In the genomic region with DNA sequence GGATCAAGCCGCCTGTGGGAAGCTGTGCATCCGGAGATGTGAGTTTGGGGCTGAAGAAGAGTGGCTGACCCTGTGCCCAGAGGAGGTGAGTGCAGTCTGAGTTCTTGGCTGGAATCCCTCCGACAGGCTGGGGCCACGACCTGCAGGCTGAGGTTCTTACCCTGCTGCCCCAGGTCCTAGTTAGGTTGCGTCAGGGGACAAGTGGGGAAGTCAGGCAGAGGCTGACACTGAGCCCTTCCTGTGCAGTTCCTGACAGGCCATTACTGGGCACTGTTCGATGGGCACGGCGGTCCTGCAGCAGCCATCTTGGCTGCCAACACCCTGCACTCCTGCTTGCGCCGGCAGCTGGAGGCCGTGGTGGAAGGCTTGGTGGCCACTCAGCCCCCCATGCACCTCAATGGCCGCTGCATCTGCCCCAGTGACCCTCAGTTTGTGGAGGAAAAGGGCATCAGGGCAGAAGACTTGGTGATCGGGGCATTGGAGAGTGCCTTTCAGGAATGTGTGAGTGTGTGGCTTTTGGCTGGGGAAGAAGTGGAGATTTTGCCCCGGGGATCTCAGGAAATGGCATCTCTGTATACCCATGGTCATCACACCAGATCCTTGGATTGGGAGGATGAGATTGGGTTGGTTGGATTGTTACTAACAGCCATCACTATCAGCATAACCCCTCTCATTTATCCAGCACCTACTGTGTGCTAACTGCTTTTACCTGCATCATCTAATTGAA, we compare ENCODE assay signal across 9 cellular contexts. TPM values are rescaled to one million over a fixed set of nuclear protein-coding genes. Genes with fewer than 3 reads are reported as not detected.
A peak's percentile ranks its signal among the peaks of the same experiment; 100 is the strongest.
DNase-seq lines count a peak whose midpoint lies in the region; ATAC-seq, FAIRE-seq and TF ChIP-seq lines count a peak whose summit lies in the region.
"Had no signal": no experiment of that assay in that cellular context is flagged by ENCODE, and none has a peak within 500 bp of the region (broad histone marks: within the 10 kb centered on the region; RNA-seq: fewer than 3 reads in every experiment).

No MANE protein-coding gene starts in this region.

- no TSS peak for BruUV-seq in Panc1 (replicated peaks; lab: Mats Ljungman, UMichigan)

- peaks cover 85% of the 10 kb centered on the region for H3K4me1 ChIP-seq in CD4-positive, alpha-beta memory T cell (ENCODE audit: insufficient read depth, low read length)
- H3K4me1 ChIP-seq in Panc1 (ENCODE audit: control insufficient read depth, insufficient read depth, low read length) (no peaks in the 10 kb centered on the region; the same call in none of the 2 replicates), H1 (replicated peaks in 1 of 4; ENCODE audit: control insufficient read depth in 3 of 4, insufficient read depth in 4 of 4, low read length in 3 of 4) (peaks cover 0 to 13% (median 10%) of the 10 kb centered on the region in 4 experiments; a peak in 6 of 7 replicates), pancreas (peaks cover 0 to 3% (median 0%) of the 10 kb centered on the region in 3 donors), SJCRH30 (no peaks in the 10 kb centered on the region)

- no peak overlapping the region for H2BK5ac ChIP-seq in H1 (ENCODE audit: low read depth, low read length)

- POLR2A ChIA-PET in CD4-positive, alpha-beta memory T cell (lab: Charles Lee; ENCODE audit: partially characterized antibody), result interaction anchor here (0.7 to 38.1 kb wide), 10 partner anchors 8 to 191 kb away, joined by 3 to 1950 read pairs (median 14); a partner anchor contains a TSS
- POLR2A ChIA-PET in Panc1 (lab: Charles Lee), result interaction anchor here (0.5 kb wide), 1 partner anchor 27 kb away, joined by 3 read pairs; no protein-coding TSS in a partner anchor
- POLR2A ChIA-PET in H1 (lab: Charles Lee; ENCODE audit: partially characterized antibody), result interaction anchor here (1.0 to 3.6 kb wide), 7 partner anchors 9 to 35 kb away, joined by 3 to 27 read pairs (median 5); no protein-coding TSS in a partner anchor

- TF ChIP-seq EP300 in H1 (IDR thresholded peaks at IDR 0.05; ENCODE audit: borderline replicate concordance in 1 of 2, low read depth in 2 of 2, low read length in 2 of 2), result no peak

- H3K9ac ChIP-seq in H1 (replicated peaks in 1 of 4; ENCODE audit: extremely low read depth in 1 of 4, low read depth in 3 of 4, low read length in 3 of 4), result no peak overlapping the region

- H4K8ac ChIP-seq in H1 (ENCODE audit: extremely low read depth, insufficient read depth, low read length), result no peak overlapping the region

- no peaks in the 10 kb centered on the region for H3K27me3 Mint-ChIP-seq in CD4-positive, alpha-beta memory T cell

- H2BK120ac ChIP-seq in H1 (replicated peaks; ENCODE audit: low read depth, low read length), result no peak overlapping the region

- no peak overlapping the region for H3K56ac ChIP-seq in H1 (replicated peaks; ENCODE audit: insufficient read length, low read depth, low read length)

- in situ Hi-C loops in Panc1 (cut with HindIII; ENCODE audit: low pct_unique_long_range_greater_than_20kb, low sequenced_read_pairs), result no loop called here

- intact Hi-C loops in CD4-positive, alpha-beta memory T cell (cut with micrococcal nuclease), result no loop called here
- intact Hi-C loops in Panc1 (cut with micrococcal nuclease; ENCODE audit: unreplicated experiment), result no loop called here
- intact Hi-C loops in pancreas (cut with DNase I), result no loop called here

- H2AFZ ChIP-seq in H1 (ENCODE audit: low read length), result no peak overlapping the region

- no peak overlapping the region for H3K14ac ChIP-seq in H1 (ENCODE audit: insufficient read length)

- no peaks in the 10 kb centered on the region for H3K9me3 Mint-ChIP-seq in CD4-positive, alpha-beta memory T cell

- peak overlapping the region; percentile 88 to 95 for H3K4me3 ChIP-seq in CD4-positive, alpha-beta memory T cell (ENCODE audit: low read length in 2 of 2)
- H3K4me3 ChIP-seq in Panc1 (ENCODE audit: low read depth in 2 of 2, low read length in 2 of 2), result peak overlapping the region; percentile 52 to 65; a peak in 3 of 4 replicates
- H3K4me3 ChIP-seq in H1 (ENCODE audit: extremely low read depth in 1 of 4, insufficient read depth in 2 of 4, low read depth in 3 of 4, low read length in 4 of 4), result 0 out of 8 replicates have a peak overlapping the region, but pooled peaks of 1 of the 4 experiments have one; percentile 58
- H3K4me3 ChIP-seq in pancreas, result peak overlapping the region in 1 of 4 donors; percentile 59
- no peak overlapping the region for H3K4me3 ChIP-seq in SJCRH30

- H3K23me2 ChIP-seq in H1 (ENCODE audit: low read depth, low read length), result peaks cover 10% of the 10 kb centered on the region

- no peak overlapping the region for H2BK15ac ChIP-seq in H1 (ENCODE audit: low read length)

- H2AK5ac ChIP-seq in H1 (ENCODE audit: low read depth, low read length), result no peak overlapping the region

- H4K5ac ChIP-seq in H1 (ENCODE audit: insufficient read length, low read depth, low read length), result no peak overlapping the region

- no peak overlapping the region for H3K4ac ChIP-seq in H1 (replicated peaks; ENCODE audit: insufficient read length, low read depth, low read length)

- TF ChIP-seq POLR2A in H1 (IDR thresholded peaks at IDR 0.05; ENCODE audit: control extremely low read depth in 1 of 2, low read depth in 2 of 2, low read length in 2 of 2), result no peak

- H3K79me1 ChIP-seq in H1 (ENCODE audit: low read depth, low read length), result no peaks in the 10 kb centered on the region

- no peak overlapping the region for H3K18ac ChIP-seq in H1 (ENCODE audit: extremely low read depth, low read length)

- no peak overlapping the region for H2BK20ac ChIP-seq in H1 (ENCODE audit: low read length)

- 88% methylated on average over 14 of the region's 14 CpGs; no CpG with 5 or more reads in 1 of the 2 experiments for WGBS in H1 (ENCODE audit: extremely low coverage in 1 of 2, insufficient coverage in 1 of 2, insufficient read length in 1 of 2, insufficient replicate concordance in 2 of 2, low coverage in 1 of 2, low lambda C conversion rate in 2 of 2, missing lambda C conversion rate in 1 of 2), 2 experiments
- WGBS in pancreas, 2 donors, result 89 to 91% methylated on average over 14 of the region's 14 CpGs

- CTCF ChIA-PET in CD4-positive, alpha-beta memory T cell (lab: Charles Lee; ENCODE audit: partially characterized antibody), result interaction anchor here (0.7 to 31.1 kb wide), 4 partner anchors 13 to 92 kb away, joined by 3 to 684 read pairs (median 12); a partner anchor contains a TSS
- CTCF ChIA-PET in Panc1 (lab: Charles Lee), result no interaction called here
- CTCF ChIA-PET in H1 (lab: Charles Lee; ENCODE audit: partially characterized antibody), result interaction anchor here (1.0 to 17.7 kb wide), 10 partner anchors 11 to 138 kb away, joined by 3 to 126 read pairs (median 7); a partner anchor contains a TSS

- H4K20me1 ChIP-seq in H1 (replicated peaks in 1 of 2; ENCODE audit: control insufficient read depth in 1 of 2, insufficient read depth in 2 of 2, low read length in 2 of 2), result peaks cover 5 to 14% of the 10 kb centered on the region in 2 experiments

- peaks cover 50 to 87% (median 68%) of the 10 kb centered on the region in 4 donors for H3K4me1 Mint-ChIP-seq in CD4-positive, alpha-beta memory T cell

- TF ChIP-seq CTCF in Panc1 (IDR thresholded peaks at IDR 0.05), result no peak
- no peak for TF ChIP-seq CTCF in H1 (IDR thresholded peaks at IDR 0.05; ENCODE audit: control extremely low read depth in 1 of 3, insufficient read depth in 1 of 3, low read depth in 1 of 3, low read length in 3 of 3)
- no peak for TF ChIP-seq CTCF in pancreas (IDR thresholded peaks at IDR 0.05)

- H3K27me3 ChIP-seq in CD4-positive, alpha-beta memory T cell (ENCODE audit: insufficient read depth, low read length), result no peaks in the 10 kb centered on the region
- H3K27me3 ChIP-seq in Panc1 (ENCODE audit: control insufficient read depth, insufficient read depth, low read length) (no peaks in the 10 kb centered on the region), H1 (replicated peaks in 1 of 4; ENCODE audit: control insufficient read depth in 3 of 4, extremely low read depth in 1 of 4, insufficient read depth in 3 of 4, low read length in 3 of 4) (peaks cover 6 to 37% (median 23%) of the 10 kb centered on the region in 4 experiments; a peak in 6 of 7 replicates), pancreas (no peaks in the 10 kb centered on the region), SJCRH30 (no peaks in the 10 kb centered on the region)

- FAIRE-seq in H1 (lab: Jason Lieb, UNC), result no peak
- FAIRE-seq in pancreas (lab: Jason Lieb, UNC), result no peak

- peak overlapping the region; percentile 82 to 94 (median 90) for H3K4me3 Mint-ChIP-seq in CD4-positive, alpha-beta memory T cell

- no peak for TF ChIP-seq RAD21 in H1 (IDR thresholded peaks at IDR 0.05 in 1 of 2, conservative IDR thresholded peaks at IDR 0.05 in 1 of 2; ENCODE audit: low read depth in 2 of 2, low read length in 2 of 2)

- peak in 2 of 5 donors; percentile 12 to 22 for DNase-seq in CD4-positive, alpha-beta memory T cell
- DNase-seq in Panc1 (ENCODE audit: low read depth, low spot score) (no peak), H1 (ENCODE audit: low read depth in 1 of 2, low spot score in 2 of 2) (no peak), pancreas (peak in 1 of 6 donors; percentile 33), OCI-M2 (lab: John Stamatoyannopoulos, UW; ENCODE audit: unreplicated experiment) (no peak), NCI-H748 treated with DMSO at 0.1 percent for 48 hours (lab: John Stamatoyannopoulos, UW) (no peak), SJCRH30 (no peak)

- peaks cover 32% of the 10 kb centered on the region for H3K36me3 ChIP-seq in CD4-positive, alpha-beta memory T cell (ENCODE audit: insufficient read depth, low read length)
- H3K36me3 ChIP-seq in Panc1 (ENCODE audit: control insufficient read depth, insufficient read depth, low read length), result no peaks in the 10 kb centered on the region
- H3K36me3 ChIP-seq in H1 (ENCODE audit: control insufficient read depth in 2 of 4, insufficient read depth in 4 of 4, low read length in 3 of 4), result peaks cover 0 to 13% (median 0%) of the 10 kb centered on the region in 4 experiments; a peak in 3 of 8 replicates
- H3K36me3 ChIP-seq in pancreas, result no peaks in the 10 kb centered on the region
- H3K36me3 ChIP-seq in SJCRH30, result peaks cover 22% of the 10 kb centered on the region

- ATAC-seq in Panc1, result no peak
- peak in 3 of 4 donors; percentile 5 to 14 (median 6) for ATAC-seq in pancreas
- no peak for ATAC-seq in HG02759 (IDR thresholded peaks at IDR 0.05; ENCODE audit: unreplicated experiment)

- H2BK12ac ChIP-seq in H1 (ENCODE audit: low read depth, low read length), result no peak overlapping the region

- H3K27ac Mint-ChIP-seq in CD4-positive, alpha-beta memory T cell, result peak overlapping the region; percentile 95 to 97 (median 96)

- peak overlapping the region; percentile 65 to 70; a peak in 2 of 4 replicates for H3K4me2 ChIP-seq in H1 (ENCODE audit: insufficient read depth in 1 of 2, low read depth in 2 of 2, low read length in 2 of 2)

- no peak overlapping the region for H3K23ac ChIP-seq in H1 (ENCODE audit: insufficient read length)

- peaks cover 36 to 50% of the 10 kb centered on the region in 2 donors for H3K36me3 Mint-ChIP-seq in CD4-positive, alpha-beta memory T cell

- H3K27ac ChIP-seq in CD4-positive, alpha-beta memory T cell (ENCODE audit: low read depth, low read length), result peak overlapping the region; percentile 90
- no peak overlapping the region for H3K27ac ChIP-seq in Panc1 (ENCODE audit: low read length)
- H3K27ac ChIP-seq in H1 (ENCODE audit: low read depth, low read length), result no peak overlapping the region
- H3K27ac ChIP-seq in pancreas, result peak overlapping the region in 3 of 4 donors; percentile 46 to 64 (median 60)
- H3K27ac ChIP-seq in SJCRH30, result no peak overlapping the region

- no peaks in the 10 kb centered on the region for H3K9me3 ChIP-seq in CD4-positive, alpha-beta memory T cell (ENCODE audit: control insufficient read depth in 1 of 2, low read length in 2 of 2)
- no peaks in the 10 kb centered on the region for H3K9me3 ChIP-seq in Panc1 (ENCODE audit: control insufficient read depth, insufficient read depth, low read depth, low read length)
- H3K9me3 ChIP-seq in H1 (ENCODE audit: insufficient read depth in 2 of 2, low read depth in 1 of 2, low read length in 1 of 2), result no peaks in the 10 kb centered on the region
- H3K9me3 ChIP-seq in pancreas, result no peaks in the 10 kb centered on the region
- no peaks in the 10 kb centered on the region for H3K9me3 ChIP-seq in SJCRH30 (replicated peaks)

- H3K79me2 ChIP-seq in H1 (ENCODE audit: control insufficient read depth in 1 of 2, insufficient read depth in 2 of 2, low read length in 2 of 2), result no peaks in the 10 kb centered on the region

- H4K91ac ChIP-seq in H1 (replicated peaks; ENCODE audit: insufficient read length, low read length), result no peak overlapping the region

RNA-seq across cellular contexts. Expression of a gene that starts 1.3 kb away (rescaled TPM):
- 10 to 100 TPM; 70.2 to 81.1 TPM for total RNA-seq in CD4-positive, alpha-beta memory T cell
- polyA plus RNA-seq in CD4-positive, alpha-beta memory T cell, result 10 to 100 TPM; 52.0 to 85.3 TPM
- 9.7 TPM for total RNA-seq in Panc1 (2021; ENCODE audit: unreplicated experiment)
- 10.7 TPM for polyA plus RNA-seq in Panc1 (2012; ENCODE audit: insufficient read length)
- total RNA-seq in H1 (2021; fragmentation: NEBNext Ultra II Directional; extraction: Animal tissue kit (Norgen Biotek cat#: 25700)), result 5.2 and 5.4 TPM in 2 replicates
- polyA plus RNA-seq in H1 (2011; rRNA removed), result 5.1 and 6.3 TPM in 2 replicates
- polyA plus RNA-seq in H1 (2011; cell fraction: cytosol; rRNA removed), result 6.3 TPM
- 15.4 TPM for polyA plus RNA-seq in H1 (2011; cell fraction: nucleus; rRNA removed)
- polyA plus RNA-seq in H1 (2012, experiment 1 of 2), result 4.8 to 6.4 TPM (median 5.3 TPM) in 4 replicates
- polyA plus RNA-seq in H1 (2012, experiment 2 of 2), result 5.8 TPM
- polyA plus RNA-seq in H1 (2013, experiment 1 of 2), result 2.7 TPM
- 3.0 TPM for polyA plus RNA-seq in H1 (2013, experiment 2 of 2)
- 7.5 and 11.2 TPM in 2 replicates for polyA minus RNA-seq in H1 (2011; rRNA and poly(A)+ RNA removed)
- 5.2 TPM for polyA minus RNA-seq in H1 (2011; cell fraction: cytosol; rRNA and poly(A)+ RNA removed)
- polyA minus RNA-seq in H1 (2011; cell fraction: nucleus; rRNA and poly(A)+ RNA removed), result 2.0 TPM
- total RNA-seq in pancreas, result 10 to 100 TPM in 1 of 6 donors, 1 to 10 TPM in 5; 4.0 to 15.2 (median 6.7) TPM
- 10 to 100 TPM in 1 of 2 donors, 1 to 10 TPM in 1; 9.2 to 11.8 TPM for polyA plus RNA-seq in pancreas
- total RNA-seq in SJCRH30 (2014; rRNA removed; shearing (Covaris generic)), result 6.1 and 7.6 TPM in 2 replicates

RNA-seq across cellular contexts. Expression of a gene that starts 7.9 kb away (rescaled TPM):
- total RNA-seq in CD4-positive, alpha-beta memory T cell, result 10 to 100 TPM; 69.3 to 76.1 TPM
- polyA plus RNA-seq in CD4-positive, alpha-beta memory T cell, result 100 to 1,000 TPM; 122 to 124 TPM
- total RNA-seq in Panc1 (2021; ENCODE audit: unreplicated experiment), result 51.9 TPM
- polyA plus RNA-seq in Panc1 (2012; ENCODE audit: insufficient read length), result 105 TPM
- total RNA-seq in H1 (2021; fragmentation: NEBNext Ultra II Directional; extraction: Animal tissue kit (Norgen Biotek cat#: 25700)), result 62.6 and 65.2 TPM in 2 replicates
- 90.4 and 135 TPM in 2 replicates for polyA plus RNA-seq in H1 (2011; rRNA removed)
- 119 TPM for polyA plus RNA-seq in H1 (2011; cell fraction: cytosol; rRNA removed)
- polyA plus RNA-seq in H1 (2011; cell fraction: nucleus; rRNA removed), result 109 TPM
- polyA plus RNA-seq in H1 (2012, experiment 1 of 2), result 54.0 to 76.2 TPM (median 70.9 TPM) in 4 replicates
- 80.6 TPM for polyA plus RNA-seq in H1 (2012, experiment 2 of 2)
- 44.5 TPM for polyA plus RNA-seq in H1 (2013, experiment 1 of 2)
- polyA plus RNA-seq in H1 (2013, experiment 2 of 2), result 43.3 TPM
- 48.4 and 59.6 TPM in 2 replicates for polyA minus RNA-seq in H1 (2011; rRNA and poly(A)+ RNA removed)
- 55.5 TPM for polyA minus RNA-seq in H1 (2011; cell fraction: cytosol; rRNA and poly(A)+ RNA removed)
- polyA minus RNA-seq in H1 (2011; cell fraction: nucleus; rRNA and poly(A)+ RNA removed), result 25.6 TPM
- total RNA-seq in pancreas, result 10 to 100 TPM in 4 of 6 donors, 1 to 10 TPM in 2; 8.9 to 26.8 (median 11.3) TPM
- polyA plus RNA-seq in pancreas, result 10 to 100 TPM; 12.9 to 15.9 TPM
- 32.3 and 32.7 TPM in 2 replicates for total RNA-seq in SJCRH30 (2014; rRNA removed; shearing (Covaris generic))

RNA-seq across cellular contexts. Expression of a gene that starts 21.4 kb away (rescaled TPM):
- total RNA-seq in CD4-positive, alpha-beta memory T cell, result 1 to 10 TPM; 2.3 to 3.0 TPM
- not detected for polyA plus RNA-seq in CD4-positive, alpha-beta memory T cell
- total RNA-seq in Panc1 (2021; ENCODE audit: unreplicated experiment), result not detected
- not detected for polyA plus RNA-seq in Panc1 (2012; ENCODE audit: insufficient read length)
- not detected in 2 replicates for total RNA-seq in H1 (2021; fragmentation: NEBNext Ultra II Directional; extraction: Animal tissue kit (Norgen Biotek cat#: 25700))
- 0.05 and 0.06 TPM in 2 replicates for polyA plus RNA-seq in H1 (2011; rRNA removed)
- not detected for polyA plus RNA-seq in H1 (2011; cell fraction: cytosol; rRNA removed)
- not detected for polyA plus RNA-seq in H1 (2011; cell fraction: nucleus; rRNA removed)
- 0.08 to 0.11 TPM in 2 of 4 replicates, not detected in the others for polyA plus RNA-seq in H1 (2012, experiment 1 of 2)
- not detected for polyA plus RNA-seq in H1 (2012, experiment 2 of 2)
- polyA plus RNA-seq in H1 (2013, experiment 1 of 2), result not detected
- polyA plus RNA-seq in H1 (2013, experiment 2 of 2), result not detected
- polyA minus RNA-seq in H1 (2011; rRNA and poly(A)+ RNA removed), result 0.06 TPM in 1 of 2 replicates, not detected in the other
- polyA minus RNA-seq in H1 (2011; cell fraction: cytosol; rRNA and poly(A)+ RNA removed), result not detected
- not detected for polyA minus RNA-seq in H1 (2011; cell fraction: nucleus; rRNA and poly(A)+ RNA removed)
- total RNA-seq in pancreas, result under 1 TPM in 4 of 6 donors, not detected in 2; 0.03 to 0.47 (median 0.04) TPM
- under 1 TPM; 0.05 to 0.27 TPM for polyA plus RNA-seq in pancreas
- not detected in 2 replicates for total RNA-seq in SJCRH30 (2014; rRNA removed; shearing (Covaris generic))
- total RNA-seq: M059J had no signal

RNA-seq across cellular contexts. Expression of a gene that starts 31.6 kb away (rescaled TPM):
- 100 to 1,000 TPM; 149 to 150 TPM for total RNA-seq in CD4-positive, alpha-beta memory T cell
- polyA plus RNA-seq in CD4-positive, alpha-beta memory T cell, result 100 to 1,000 TPM in 1 of 2 donors, 10 to 100 TPM in 1; 62.3 to 143 TPM
- total RNA-seq in Panc1 (2021; ENCODE audit: unreplicated experiment) (57.9 TPM), pancreas (10 to 100 TPM; 15.1 to 32.1 (median 19.6) TPM)
- polyA plus RNA-seq in Panc1 (2012; ENCODE audit: insufficient read length), result 47.0 TPM
- 77.2 and 82.7 TPM in 2 replicates for total RNA-seq in H1 (2021; fragmentation: NEBNext Ultra II Directional; extraction: Animal tissue kit (Norgen Biotek cat#: 25700))
- polyA plus RNA-seq in H1 (2011; rRNA removed) (25.8 and 33.5 TPM in 2 replicates), pancreas (10 to 100 TPM in 1 of 2 donors, 1 to 10 TPM in 1; 9.0 to 18.5 TPM)
- 39.1 TPM for polyA plus RNA-seq in H1 (2011; cell fraction: cytosol; rRNA removed)
- 15.2 TPM for polyA plus RNA-seq in H1 (2011; cell fraction: nucleus; rRNA removed)
- polyA plus RNA-seq in H1 (2012, experiment 1 of 2), result 51.4 to 74.4 TPM (median 59.0 TPM) in 4 replicates
- 15.1 TPM for polyA plus RNA-seq in H1 (2012, experiment 2 of 2)
- polyA plus RNA-seq in H1 (2013, experiment 1 of 2), result 26.5 TPM
- polyA plus RNA-seq in H1 (2013, experiment 2 of 2), result 26.3 TPM
- 75.6 and 86.5 TPM in 2 replicates for polyA minus RNA-seq in H1 (2011; rRNA and poly(A)+ RNA removed)
- 38.2 TPM for polyA minus RNA-seq in H1 (2011; cell fraction: cytosol; rRNA and poly(A)+ RNA removed)
- polyA minus RNA-seq in H1 (2011; cell fraction: nucleus; rRNA and poly(A)+ RNA removed), result 25.1 TPM
- total RNA-seq in SJCRH30 (2014; rRNA removed; shearing (Covaris generic)), result 93.9 and 97.1 TPM in 2 replicates

RNA-seq across cellular contexts. Expression of a gene that starts 40.7 kb away (rescaled TPM):
- total RNA-seq in CD4-positive, alpha-beta memory T cell, result 10 to 100 TPM; 29.4 to 35.1 TPM
- polyA plus RNA-seq in CD4-positive, alpha-beta memory T cell, result 1 to 10 TPM; 4.9 to 9.7 TPM
- total RNA-seq in Panc1 (2021; ENCODE audit: unreplicated experiment), result 6.5 TPM
- polyA plus RNA-seq in Panc1 (2012; ENCODE audit: insufficient read length), result 5.6 TPM
- 3.5 and 4.2 TPM in 2 replicates for total RNA-seq in H1 (2021; fragmentation: NEBNext Ultra II Directional; extraction: Animal tissue kit (Norgen Biotek cat#: 25700))
- polyA plus RNA-seq in H1 (2011; rRNA removed), result 8.7 and 11.1 TPM in 2 replicates
- 10.1 TPM for polyA plus RNA-seq in H1 (2011; cell fraction: cytosol; rRNA removed)
- polyA plus RNA-seq in H1 (2011; cell fraction: nucleus; rRNA removed), result 23.2 TPM
- polyA plus RNA-seq in H1 (2012, experiment 1 of 2), result 4.5 to 7.2 TPM (median 6.2 TPM) in 4 replicates
- polyA plus RNA-seq in H1 (2012, experiment 2 of 2), result 6.8 TPM
- 3.0 TPM for polyA plus RNA-seq in H1 (2013, experiment 1 of 2)
- 2.4 TPM for polyA plus RNA-seq in H1 (2013, experiment 2 of 2)
- polyA minus RNA-seq in H1 (2011; rRNA and poly(A)+ RNA removed), result 6.1 and 8.1 TPM in 2 replicates
- polyA minus RNA-seq in H1 (2011; cell fraction: cytosol; rRNA and poly(A)+ RNA removed), result 4.9 TPM
- polyA minus RNA-seq in H1 (2011; cell fraction: nucleus; rRNA and poly(A)+ RNA removed), result 14.2 TPM
- total RNA-seq in pancreas, result 10 to 100 TPM in 1 of 6 donors, 1 to 10 TPM in 5; 4.1 to 11.6 (median 6.8) TPM
- polyA plus RNA-seq in pancreas, result 10 to 100 TPM; 13.8 to 19.3 TPM
- total RNA-seq in SJCRH30 (2014; rRNA removed; shearing (Covaris generic)), result 5.5 and 6.5 TPM in 2 replicates

Comparison
In these comparisons a context has a peak if more than half of its experiments do, and no peak if none do; other contexts are left out.
1. H3K27ac ChIP-seq: peak in CD4-positive, alpha-beta memory T cell (single experiment) and pancreas (3 of 4); none in Panc1 (single experiment), H1 (single experiment) and SJCRH30 (single experiment).
2. ATAC-seq: peak in pancreas (3 of 4); none in Panc1 (single experiment) and HG02759 (single experiment).